Comparison of ENCODE assay signal across 27 cellular contexts in the genomic region with DNA sequence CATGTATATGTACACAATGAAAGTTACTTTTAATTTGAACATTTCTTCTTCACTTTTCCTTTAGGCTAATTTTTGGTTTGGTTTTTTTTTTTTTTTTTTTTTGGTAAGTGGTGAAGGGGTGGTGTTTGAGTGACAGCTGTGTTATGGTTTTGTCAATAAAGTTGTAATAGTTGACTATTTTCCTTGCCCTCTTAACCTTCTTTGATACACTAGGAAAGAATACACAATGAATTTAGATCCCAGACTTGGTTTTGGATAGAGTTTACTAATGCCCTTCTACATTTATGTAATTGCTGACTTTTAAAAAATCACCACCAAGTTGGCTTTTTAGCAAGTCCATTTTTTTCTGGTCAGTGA.
"Had no signal": no experiment of that assay in that cellular context is flagged by ENCODE, and none has a peak within 500 bp of the region (broad histone marks: within the 10 kb centered on the region; RNA-seq: fewer than 3 reads in every experiment).

No MANE protein-coding gene starts in this region.

- H3K9ac ChIP-seq: neural progenitor cell had no signal

- H3K36me3 ChIP-seq: ascending aorta, cardiac muscle cell, heart left ventricle, neural progenitor cell, uterus had no signal

- H3K27me3 ChIP-seq: ascending aorta, cardiac muscle cell, dorsolateral prefrontal cortex, heart left ventricle, neural progenitor cell, uterus had no signal

- H3K36me3 Mint-ChIP-seq: natural killer cell had no signal

- H2AFZ ChIP-seq: neural progenitor cell had no signal

- H3K27ac Mint-ChIP-seq: activated CD4-positive, alpha-beta T cell treated with anti-CD3 and anti-CD28 coated beads for 36 hours; activated naive CD4-positive, alpha-beta T cell treated with anti-CD3 and anti-CD28 coated beads, Interleukin-2, amount 10 ng/mL, durations not matched to agents 7 days and 5 days; activated naive CD8-positive, alpha-beta T cell treated with anti-CD3 and anti-CD28 coated beads, Interleukin-2, amount 10 ng/mL, durations not matched to agents 7 days and 5 days; brain; memory B cell; natural killer cell; neural progenitor cell; stimulated activated effector memory CD8-positive, alpha-beta T cell treated with anti-CD3 and anti-CD28 coated beads, Interleukin-12 subunit alpha, Interleukin-12 subunit beta, amount 100 ng/mL, for 72 hours; type B pancreatic cell had no signal

- H3K9me3 ChIP-seq: ascending aorta, heart left ventricle, uterus had no signal

- H3K4me3 Mint-ChIP-seq: activated CD4-positive, alpha-beta T cell treated with anti-CD3 and anti-CD28 coated beads for 36 hours; activated naive CD4-positive, alpha-beta T cell treated with anti-CD3 and anti-CD28 coated beads, Interleukin-2, amount 10 ng/mL, durations not matched to agents 7 days and 5 days; activated naive CD8-positive, alpha-beta T cell treated with anti-CD3 and anti-CD28 coated beads, Interleukin-2, amount 10 ng/mL, durations not matched to agents 7 days and 5 days; brain; memory B cell; natural killer cell; neural progenitor cell; stimulated activated effector memory CD8-positive, alpha-beta T cell treated with anti-CD3 and anti-CD28 coated beads, Interleukin-12 subunit alpha, Interleukin-12 subunit beta, amount 100 ng/mL, for 72 hours; stimulated activated naive CD8-positive, alpha-beta T cell treated with anti-CD3 and anti-CD28 coated beads, Interleukin-15, amount 100 ng/mL, for 72 hours; type B pancreatic cell had no signal

- H3K9me3 Mint-ChIP-seq: natural killer cell; stimulated activated effector memory CD8-positive, alpha-beta T cell treated with anti-CD3 and anti-CD28 coated beads, Interleukin-12 subunit alpha, Interleukin-12 subunit beta, amount 100 ng/mL, for 72 hours had no signal

- H3K4me2 ChIP-seq: neural progenitor cell had no signal

- H3K4me1 ChIP-seq: ascending aorta, neural progenitor cell, uterus had no signal

- H3K4me3 ChIP-seq: ascending aorta, cardiac muscle cell, coronary artery, dorsolateral prefrontal cortex, heart left ventricle, neural progenitor cell, skin epidermis, uterus had no signal

- H3K27ac ChIP-seq: ascending aorta, cardiac muscle cell, coronary artery, heart left ventricle, neural progenitor cell, skin epidermis, uterus had no signal

- ATAC-seq: activated CD4-positive, alpha-beta T cell treated with anti-CD3 and anti-CD28 coated beads for 36 hours; natural killer cell; stimulated activated effector memory CD8-positive, alpha-beta T cell treated with anti-CD3 and anti-CD28 coated beads, Interleukin-12 subunit alpha, Interleukin-12 subunit beta, amount 100 ng/mL, for 72 hours; stimulated activated naive CD8-positive, alpha-beta T cell treated with anti-CD3 and anti-CD28 coated beads, Interleukin-15, amount 100 ng/mL, for 72 hours had no signal

- H3K4me1 Mint-ChIP-seq: neural progenitor cell had no signal

- DNase-seq: activated CD4-positive, alpha-beta T cell treated with anti-CD3 and anti-CD28 coated beads for 36 hours; activated CD4-positive, alpha-beta T cell treated with anti-CD3 and anti-CD28 coated beads, Interleukin-2, amount 50 U/mL, for 48 hours; activated CD4-positive, CD25-positive, alpha-beta regulatory T cell; activated CD8-positive, alpha-beta memory T cell treated with anti-CD3 and anti-CD28 coated beads for 24 hours; activated gamma-delta T cell; activated naive CD4-positive, alpha-beta T cell treated with anti-CD3 and anti-CD28 coated beads, Interleukin-2, amount 10 ng/mL, durations not matched to agents 7 days and 5 days; activated naive CD8-positive, alpha-beta T cell treated with anti-CD3 and anti-CD28 coated beads, Interleukin-2, amount 10 ng/mL, durations not matched to agents 7 days and 5 days; dorsolateral prefrontal cortex; effector memory CD4-positive, alpha-beta T cell; heart left ventricle; natural killer cell; occipital lobe; posterior cingulate gyrus; stimulated activated CD4-positive, alpha-beta T cell treated with anti-CD3 and anti-CD28 coated beads, Interleukin-4, amount 100 ng/mL, for 24 hours; stimulated activated naive CD8-positive, alpha-beta T cell treated with anti-CD3 and anti-CD28 coated beads, Interleukin-15, amount 100 ng/mL, for 72 hours; substantia nigra; SW 1271; uterus had no signal

- H3K27me3 Mint-ChIP-seq: activated CD4-positive, alpha-beta T cell treated with anti-CD3 and anti-CD28 coated beads for 36 hours; activated naive CD4-positive, alpha-beta T cell treated with anti-CD3 and anti-CD28 coated beads, Interleukin-2, amount 10 ng/mL, durations not matched to agents 7 days and 5 days; activated naive CD8-positive, alpha-beta T cell treated with anti-CD3 and anti-CD28 coated beads, Interleukin-2, amount 10 ng/mL, durations not matched to agents 7 days and 5 days; memory B cell; stimulated activated naive CD8-positive, alpha-beta T cell treated with anti-CD3 and anti-CD28 coated beads, Interleukin-15, amount 100 ng/mL, for 72 hours; type B pancreatic cell had no signal
